ENCODE assay signal across 15 cellular contexts in genomic region chr17:15659663-15660062, GRCh38. TPM values are rescaled to one million over a fixed set of nuclear protein-coding genes. Genes with fewer than 3 reads are reported as not detected.
DNase-seq lines count a peak whose midpoint lies in the region; ATAC-seq and TF ChIP-seq lines count a peak whose summit lies in the region.
"Had no signal": no experiment of that assay in that cellular context is flagged by ENCODE, and none has a peak within 500 bp of the region (broad histone marks: within the 10 kb centered on the region; RNA-seq: fewer than 3 reads in every experiment).

No MANE protein-coding gene starts in this region.

- POLR2A ChIA-PET in WTC11 (lab: Charles Lee), result no interaction called here

- DNase-seq in EH (ENCODE audit: low read depth), result peak; percentile 34
- no peak for DNase-seq in WTC11 (ENCODE audit: low spot score)
- DNase-seq in Right ventricle myocardium superior, result no peak
- DNase-seq in myocyte (ENCODE audit: low read depth), result peak; percentile 75
- no peak for DNase-seq in left colon
- DNase-seq in NCI-H2196 treated with DMSO at 0.1 percent for 48 hours (lab: John Stamatoyannopoulos, UW; ENCODE audit: unreplicated experiment), result no peak
- no peak for DNase-seq in activated naive CD4-positive, alpha-beta T cell treated with anti-CD3 and anti-CD28 coated beads, Interleukin-2, amount 50 U/mL, for 72 hours (ENCODE audit: low spot score in 2 of 2)
- DNase-seq in tibial artery, result no peak
- DNase-seq: activated naive CD4-positive, alpha-beta T cell treated with Interleukin-2 at 50 U/mL for 16 hours; NCI-H2227 treated with DMSO at 0.1 percent for 48 hours; testis had no signal

- no peak overlapping the region for H3K27ac ChIP-seq in tibial artery
- H3K27ac ChIP-seq: HL-60, testis had no signal

- H3K27me3 ChIP-seq in tibial artery, result no peaks in the 10 kb centered on the region
- H3K27me3 ChIP-seq: gastroesophageal sphincter, testis had no signal

- no peak overlapping the region for H3K4me3 ChIP-seq in tibial artery
- H3K4me3 ChIP-seq: gastroesophageal sphincter, testis had no signal

- no peaks in the 10 kb centered on the region for H3K9me3 Mint-ChIP-seq in WTC11
- H3K9me3 Mint-ChIP-seq in activated naive CD4-positive, alpha-beta T cell treated with anti-CD3 and anti-CD28 coated beads, Interleukin-2, amount 50 U/mL, for 72 hours, result no peaks in the 10 kb centered on the region
- H3K9me3 Mint-ChIP-seq: dendritic cell treated with granulocyte-macrophage colony-stimulating factor and Interleukin-4, amounts not matched to agents 40 ng/mL and 50 ng/mL, for 4 days had no signal

- H3K4me3 Mint-ChIP-seq in WTC11, result no peak overlapping the region
- H3K4me3 Mint-ChIP-seq: dendritic cell treated with granulocyte-macrophage colony-stimulating factor and Interleukin-4, amounts not matched to agents 40 ng/mL and 50 ng/mL, for 4 days had no signal

- intact Hi-C loops in Right ventricle myocardium superior (cut with DNase I), result no loop called here
- intact Hi-C loops in left colon (cut with DNase I, micrococcal nuclease), result no loop called here
- intact Hi-C loops in tibial artery (cut with DNase I; ENCODE audit: low total_unique reads), result no loop called here

- TF ChIP-seq CTCF in WTC11 (IDR thresholded peaks at IDR 0.05), result no peak
- no peak for TF ChIP-seq CTCF in tibial artery (IDR thresholded peaks at IDR 0.05)

- peak; percentile 38; the same call in 1 of the 2 replicates for ATAC-seq in WTC11
- ATAC-seq in Right ventricle myocardium superior (ENCODE audit: poor library complexity), result peak; percentile 60
- no peak for ATAC-seq in left colon
- ATAC-seq in activated naive CD4-positive, alpha-beta T cell treated with anti-CD3 and anti-CD28 coated beads, Interleukin-2, amount 50 U/mL, for 72 hours, result no peak
- ATAC-seq: gastroesophageal sphincter, Panc1 had no signal

- no peaks in the 10 kb centered on the region for H3K9me3 ChIP-seq in tibial artery
- H3K9me3 ChIP-seq: gastroesophageal sphincter, testis had no signal

- CTCF ChIA-PET in WTC11 (lab: Charles Lee), result no interaction called here

- H3K27me3 Mint-ChIP-seq in WTC11 (ENCODE audit: low read depth), result no peaks in the 10 kb centered on the region
- H3K27me3 Mint-ChIP-seq: dendritic cell treated with granulocyte-macrophage colony-stimulating factor and Interleukin-4, amounts not matched to agents 40 ng/mL and 50 ng/mL, for 4 days had no signal

- H3K4me1 Mint-ChIP-seq in WTC11, result peaks cover 18% of the 10 kb centered on the region

- H3K4me1 ChIP-seq in tibial artery, result peaks cover 0 to 7% (median 0%) of the 10 kb centered on the region in 4 donors
- H3K4me1 ChIP-seq: gastroesophageal sphincter had no signal

- H3K27ac Mint-ChIP-seq in WTC11, result no peak overlapping the region; the same call in 1 of the 2 replicates
- H3K27ac Mint-ChIP-seq in activated naive CD4-positive, alpha-beta T cell treated with anti-CD3 and anti-CD28 coated beads, Interleukin-2, amount 50 U/mL, for 72 hours, result no peak overlapping the region
- H3K27ac Mint-ChIP-seq: dendritic cell treated with granulocyte-macrophage colony-stimulating factor and Interleukin-4, amounts not matched to agents 40 ng/mL and 50 ng/mL, for 4 days had no signal

- H3K36me3 ChIP-seq in tibial artery, result peaks cover 0 to 7% (median 0%) of the 10 kb centered on the region in 3 donors

- peaks cover 33% of the 10 kb centered on the region for H3K36me3 Mint-ChIP-seq in WTC11
- peaks cover 5 to 18% of the 10 kb centered on the region in 2 donors for H3K36me3 Mint-ChIP-seq in activated naive CD4-positive, alpha-beta T cell treated with anti-CD3 and anti-CD28 coated beads, Interleukin-2, amount 50 U/mL, for 72 hours

TF ChIP-seq in WTC11, 78 proteins besides CTCF, POLR2A, EP300 and RAD21 (continues in another document):
- TF ChIP-seq ZNF671 (CRISPR knock-in tag; IDR thresholded peaks at IDR 0.05), result no peak
- no peak for TF ChIP-seq GTF2I (CRISPR knock-in tag; conservative IDR thresholded peaks at IDR 0.05)
- TF ChIP-seq NR2C2 (CRISPR knock-in tag; IDR thresholded peaks at IDR 0.05), result no peak
- TF ChIP-seq NR1H2 (CRISPR knock-in tag; IDR thresholded peaks at IDR 0.05), result no peak
- no peak for TF ChIP-seq AFF4 (CRISPR knock-in tag; IDR thresholded peaks at IDR 0.05; ENCODE audit: borderline replicate concordance)
- no peak for TF ChIP-seq ELF4 (CRISPR knock-in tag; IDR thresholded peaks at IDR 0.05; ENCODE audit: low read depth)
- TF ChIP-seq ZNF317 (CRISPR knock-in tag; IDR thresholded peaks at IDR 0.05; ENCODE audit: borderline replicate concordance, low read depth), result no peak
- no peak for TF ChIP-seq KAT7 (CRISPR knock-in tag; IDR thresholded peaks at IDR 0.05; ENCODE audit: borderline replicate concordance)
- TF ChIP-seq TP53 (CRISPR knock-in tag; IDR thresholded peaks at IDR 0.05), result no peak
- TF ChIP-seq ZNF512 (CRISPR knock-in tag; IDR thresholded peaks at IDR 0.05; ENCODE audit: borderline replicate concordance), result no peak
- TF ChIP-seq CREM (CRISPR knock-in tag; IDR thresholded peaks at IDR 0.05), result no peak
- TF ChIP-seq ATF1 (CRISPR knock-in tag; IDR thresholded peaks at IDR 0.05), result no peak
- no peak for TF ChIP-seq TCF7 (CRISPR knock-in tag; IDR thresholded peaks at IDR 0.05; ENCODE audit: low read depth)
- TF ChIP-seq NR3C1 (CRISPR knock-in tag; conservative IDR thresholded peaks at IDR 0.05; ENCODE audit: low read depth), result no peak
- no peak for TF ChIP-seq ZNF138 (CRISPR knock-in tag; conservative IDR thresholded peaks at IDR 0.05)
- TF ChIP-seq MLX (CRISPR knock-in tag; IDR thresholded peaks at IDR 0.05), result no peak
- TF ChIP-seq SMAD3 (CRISPR knock-in tag; IDR thresholded peaks at IDR 0.05; ENCODE audit: borderline replicate concordance), result no peak

RNA-seq across cellular contexts. Expression of gene TRIM16, which starts 24.4 kb away (rescaled TPM):
- total RNA-seq in WTC11 (2021) (20.6 to 27.8 TPM (median 26.8 TPM) in 3 replicates), Right ventricle myocardium superior (35.1 TPM), myocyte (62.9 and 77.9 TPM in 2 replicates), left colon (10 to 100 TPM; 22.5 to 26.0 TPM)
- 103 TPM for polyA plus RNA-seq in myocyte (2012)
- total RNA-seq in activated naive CD4-positive, alpha-beta T cell treated with anti-CD3 and anti-CD28 coated beads, Interleukin-2, amount 50 U/mL, for 72 hours, result 10 to 100 TPM; 11.3 to 19.0 TPM

RNA-seq across cellular contexts. Expression of gene ZNF286A, which starts 39.9 kb away (rescaled TPM):
- 61.3 to 83.6 TPM (median 66.8 TPM) in 3 replicates for total RNA-seq in WTC11 (2021)
- 11.0 TPM for total RNA-seq in Right ventricle myocardium superior
- 36.0 and 55.3 TPM in 2 replicates for total RNA-seq in myocyte
- 27.7 TPM for polyA plus RNA-seq in myocyte (2012)
- 1 to 10 TPM; 6.4 to 10.0 TPM for total RNA-seq in left colon
- total RNA-seq in activated naive CD4-positive, alpha-beta T cell treated with anti-CD3 and anti-CD28 coated beads, Interleukin-2, amount 50 U/mL, for 72 hours, result 10 to 100 TPM; 21.8 to 24.3 TPM

RNA-seq across cellular contexts. Expression of gene FBXW10B, which starts 40.2 kb away (rescaled TPM):
- total RNA-seq in WTC11 (2021) (0.14 to 0.33 TPM in 2 of 3 replicates, not detected in the other), Right ventricle myocardium superior (0.48 TPM), myocyte (0.31 and 1.3 TPM in 2 replicates), left colon (1 to 10 TPM in 1 of 2 donors, under 1 TPM in 1; 0.95 to 1.6 TPM)
- 3.3 TPM for polyA plus RNA-seq in myocyte (2012)
- total RNA-seq in activated naive CD4-positive, alpha-beta T cell treated with anti-CD3 and anti-CD28 coated beads, Interleukin-2, amount 50 U/mL, for 72 hours, result under 1 TPM; 0.18 to 0.23 TPM

Comparison
In these comparisons a context has a peak if more than half of its experiments do, and no peak if none do; other contexts are left out.
1. DNase-seq: peak in EH (single experiment) and myocyte (single experiment); none in WTC11 (single experiment), Right ventricle myocardium superior (single experiment), left colon (0 of 2), NCI-H2196 treated with DMSO at 0.1 percent for 48 hours (single experiment), activated naive CD4-positive, alpha-beta T cell treated with anti-CD3 and anti-CD28 coated beads, Interleukin-2, amount 50 U/mL, for 72 hours (0 of 2) and tibial artery (0 of 2).
2. ATAC-seq: peak in WTC11 (single experiment) and Right ventricle myocardium superior (single experiment); none in left colon (single experiment) and activated naive CD4-positive, alpha-beta T cell treated with anti-CD3 and anti-CD28 coated beads, Interleukin-2, amount 50 U/mL, for 72 hours (0 of 2).